In genomic region chr2:2777213-2777612, GRCh38 we compare ENCODE assay signal across 29 cellular contexts.
"Had no signal": no experiment of that assay in that cellular context is flagged by ENCODE, and none has a peak within 500 bp of the region (broad histone marks: within the 10 kb centered on the region; RNA-seq: fewer than 3 reads in every experiment).

No MANE protein-coding gene starts in this region.

- H3K27ac ChIP-seq: adrenal gland, Peyer's patch, SJSA1 had no signal

- H3K27me3 ChIP-seq: adrenal gland, MG63, Peyer's patch, SJSA1 had no signal

- DNase-seq: activated CD4-positive, alpha-beta T cell treated with anti-CD3 and anti-CD28 coated beads, Interleukin-2, amount 10 ng/mL, durations not matched to agents 24 days and 14 days; activated CD4-positive, alpha-beta T cell treated with anti-CD3 and anti-CD28 coated beads, Interleukin-2, amount 50 U/mL, for 4 hours; activated CD8-positive, alpha-beta T cell treated with anti-CD3 and anti-CD28 coated beads for 36 hours; activated gamma-delta T cell treated with Interleukin-2 at 50 U/mL for 16 hours; activated naive CD4-positive, alpha-beta T cell treated with anti-CD3 and anti-CD28 coated beads for 36 hours; activated T-cell treated with anti-CD3 and anti-CD28 coated beads, Interleukin-2, amount 50 U/mL, for 1 hour; activated T-cell treated with anti-CD3 and anti-CD28 coated beads, Interleukin-2, amount 50 U/mL, for 72 hours; adrenal gland; Kasumi-1; KG1; MG63; MV-4-11; NCI-H1092; NCI-H1417; NCI-H146; NCI-H187; NCI-H2029 treated with DMSO at 0.1 percent for 48 hours; NCI-H2107; NCI-H69; NCI-H82; NK-92 treated with Interleukin-12 subunit alpha and Interleukin-12 subunit beta, amount 100 ng/mL, for 24 hours; PC-3; RPMI8226; SHP77 treated with DMSO at 0.1 percent for 48 hours; SK-N-SH had no signal

- H3K4me1 ChIP-seq: adrenal gland, Peyer's patch, SJSA1 had no signal

- H3K36me3 ChIP-seq: adrenal gland, MG63, Peyer's patch, SJSA1 had no signal

- H3K4me3 ChIP-seq: adrenal gland, MG63, Peyer's patch, SJSA1 had no signal

- ATAC-seq: activated CD8-positive, alpha-beta T cell treated with anti-CD3 and anti-CD28 coated beads for 36 hours; activated naive CD4-positive, alpha-beta T cell treated with anti-CD3 and anti-CD28 coated beads, Interleukin-2, amount 50 U/mL, for 72 hours; activated T-cell treated with anti-CD3 and anti-CD28 coated beads, Interleukin-2, amount 50 U/mL, for 72 hours; activated T-helper 17 cell treated with anti-CD3 and anti-CD28 coated beads, Interleukin-2, amount 50 U/mL, for 72 hours; PC-3 had no signal

- H3K9me3 ChIP-seq: adrenal gland, MG63, Peyer's patch, SK-N-SH had no signal
